Comparison of ENCODE assay signal across 18 cellular contexts in genomic region chr6:99933129-99933528, GRCh38.
DNase-seq lines count a peak whose midpoint lies in the region; ATAC-seq and TF ChIP-seq lines count a peak whose summit lies in the region.
"Had no signal": no experiment of that assay in that cellular context is flagged by ENCODE, and none has a peak within 500 bp of the region (broad histone marks: within the 10 kb centered on the region; RNA-seq: fewer than 3 reads in every experiment).

No MANE protein-coding gene starts in this region.

- no peak overlapping the region for H3K4me3 Mint-ChIP-seq in natural killer cell
- no peak overlapping the region for H3K4me3 Mint-ChIP-seq in natural killer cell treated with Interleukin-12 subunit alpha and Interleukin-12 subunit beta and Interleukin-15 and Interleukin-18, amount 100 ng/mL, for 72 hours
- H3K4me3 Mint-ChIP-seq: activated naive CD4-positive, alpha-beta T cell treated with anti-CD3 and anti-CD28 coated beads, Interleukin-2, amount 50 U/mL, for 24 hours; neural crest cell; stimulated activated naive B cell treated with anti-CD40 and anti-IgM and Interleukin-4, amounts not matched to agents 10 μg/mL and 1 μg/mL and 100 μg/mL, for 72 hours; T-cell had no signal

- H3K27ac Mint-ChIP-seq in natural killer cell, result no peak overlapping the region
- H3K27ac Mint-ChIP-seq in natural killer cell treated with Interleukin-12 subunit alpha and Interleukin-12 subunit beta and Interleukin-15 and Interleukin-18, amount 100 ng/mL, for 72 hours, result no peak overlapping the region
- H3K27ac Mint-ChIP-seq: activated naive CD4-positive, alpha-beta T cell treated with anti-CD3 and anti-CD28 coated beads, Interleukin-2, amount 50 U/mL, for 24 hours; stimulated activated naive B cell treated with anti-CD40 and anti-IgM and Interleukin-4, amounts not matched to agents 10 μg/mL and 1 μg/mL and 100 μg/mL, for 72 hours; T-cell had no signal

- H3K27me3 Mint-ChIP-seq in natural killer cell (ENCODE audit: low read depth in 2 of 2), result no peaks in the 10 kb centered on the region
- H3K27me3 Mint-ChIP-seq in natural killer cell treated with Interleukin-12 subunit alpha and Interleukin-12 subunit beta and Interleukin-15 and Interleukin-18, amount 100 ng/mL, for 72 hours, result no peaks in the 10 kb centered on the region
- H3K27me3 Mint-ChIP-seq: stimulated activated naive B cell treated with anti-CD40 and anti-IgM and Interleukin-4, amounts not matched to agents 10 μg/mL and 1 μg/mL and 100 μg/mL, for 72 hours had no signal

- intact Hi-C loops in natural killer cell (cut with micrococcal nuclease), result no loop called here

- no peak for TF ChIP-seq CTCF in astrocyte of the spinal cord (IDR thresholded peaks at IDR 0.05; ENCODE audit: low read depth, low read length)
- TF ChIP-seq CTCF in natural killer cell (IDR thresholded peaks at IDR 0.05), result no peak

- no peaks in the 10 kb centered on the region for H3K36me3 Mint-ChIP-seq in natural killer cell
- no peaks in the 10 kb centered on the region for H3K36me3 Mint-ChIP-seq in natural killer cell treated with Interleukin-12 subunit alpha and Interleukin-12 subunit beta and Interleukin-15 and Interleukin-18, amount 100 ng/mL, for 72 hours
- H3K36me3 Mint-ChIP-seq: activated naive CD4-positive, alpha-beta T cell treated with anti-CD3 and anti-CD28 coated beads, Interleukin-2, amount 50 U/mL, for 24 hours; stimulated activated naive B cell treated with anti-CD40 and anti-IgM and Interleukin-4, amounts not matched to agents 10 μg/mL and 1 μg/mL and 100 μg/mL, for 72 hours; T-cell had no signal

- in situ Hi-C loops in ACHN (cut with HindIII; ENCODE audit: low pct_ligation_motif_present, low pct_unique_long_range_greater_than_20kb, low sequenced_read_pairs) (no loop called here), astrocyte of the spinal cord (cut with HindIII; ENCODE audit: low sequenced_read_pairs) (no loop called here)

- no peak overlapping the region for H3K4me3 ChIP-seq in astrocyte of the spinal cord (ENCODE audit: low read depth, low read length)
- H3K4me3 ChIP-seq: lower lobe of right lung, sigmoid colon, vagina had no signal

- H3K4me1 Mint-ChIP-seq in natural killer cell, result no peaks in the 10 kb centered on the region
- no peaks in the 10 kb centered on the region for H3K4me1 Mint-ChIP-seq in natural killer cell treated with Interleukin-12 subunit alpha and Interleukin-12 subunit beta and Interleukin-15 and Interleukin-18, amount 100 ng/mL, for 72 hours (ENCODE audit: low read depth in 2 of 2)
- H3K4me1 Mint-ChIP-seq: activated naive CD4-positive, alpha-beta T cell treated with anti-CD3 and anti-CD28 coated beads, Interleukin-2, amount 50 U/mL, for 24 hours; neural crest cell; stimulated activated naive B cell treated with anti-CD40 and anti-IgM and Interleukin-4, amounts not matched to agents 10 μg/mL and 1 μg/mL and 100 μg/mL, for 72 hours; T-cell had no signal

- DNase-seq in ACHN, result peak; percentile 54
- peak; percentile 69 for DNase-seq in HS-27A (ENCODE audit: low read depth)
- DNase-seq in astrocyte of the spinal cord (ENCODE audit: low read depth, low spot score), result peak; percentile 29
- DNase-seq in iris pigment epithelial cell (ENCODE audit: low read depth), result peak; percentile 86
- DNase-seq in natural killer cell, result no peak
- no peak for DNase-seq in natural killer cell treated with Interleukin-12 subunit alpha and Interleukin-12 subunit beta and Interleukin-15 and Interleukin-18, amount 100 ng/mL, for 72 hours (ENCODE audit: low spot score)
- DNase-seq in activated effector memory CD4-positive, alpha-beta T cell treated with Interleukin-2 at 50 U/mL for 16 hours, result no peak
- no peak for DNase-seq in RKO (ENCODE audit: low spot score)
- DNase-seq: activated CD4-positive, CD25-positive, alpha-beta regulatory T cell; activated CD8-positive, alpha-beta memory T cell treated with anti-CD3 and anti-CD28 coated beads, Interleukin-2, amount 50 U/mL, for 4 hours; lower lobe of right lung; NCI-H1930; sigmoid colon; stimulated activated naive B cell treated with anti-CD40 and anti-IgM and Interleukin-4, amounts not matched to agents 10 μg/mL and 1 μg/mL and 100 μg/mL, for 72 hours; T-cell had no signal

- peaks cover 2 to 3% of the 10 kb centered on the region in 2 donors for H3K9me3 Mint-ChIP-seq in natural killer cell
- H3K9me3 Mint-ChIP-seq in natural killer cell treated with Interleukin-12 subunit alpha and Interleukin-12 subunit beta and Interleukin-15 and Interleukin-18, amount 100 ng/mL, for 72 hours, result peaks cover 7% of the 10 kb centered on the region

- ATAC-seq in natural killer cell, result no peak
- no peak for ATAC-seq in natural killer cell treated with Interleukin-12 subunit alpha and Interleukin-12 subunit beta and Interleukin-15 and Interleukin-18, amount 100 ng/mL, for 72 hours
- ATAC-seq: stimulated activated naive B cell treated with anti-CD40 and anti-IgM and Interleukin-4, amounts not matched to agents 10 μg/mL and 1 μg/mL and 100 μg/mL, for 72 hours; T-cell had no signal

Comparison
In these comparisons a context has a peak if more than half of its experiments do, and no peak if none do; other contexts are left out.
1. DNase-seq: peak in ACHN (single experiment), HS-27A (single experiment), astrocyte of the spinal cord (single experiment) and iris pigment epithelial cell (single experiment); none in natural killer cell (single experiment), natural killer cell treated with Interleukin-12 subunit alpha and Interleukin-12 subunit beta and Interleukin-15 and Interleukin-18, amount 100 ng/mL, for 72 hours (single experiment), activated effector memory CD4-positive, alpha-beta T cell treated with Interleukin-2 at 50 U/mL for 16 hours (single experiment) and RKO (single experiment).